ENCODE assay signal across 8 cellular contexts in genomic region chr9:137327641-137328569, GRCh38. TPM values are rescaled to one million over a fixed set of nuclear protein-coding genes. Genes with fewer than 3 reads are reported as not detected.
DNase-seq lines count a peak whose midpoint lies in the region; ATAC-seq, FAIRE-seq and TF ChIP-seq lines count a peak whose summit lies in the region.
"Not testable (repeated sequence)": the region's sequence is repeated elsewhere in the genome, so short reads cannot be mapped to it uniquely, and the experiment has no call there.
"Had no signal": no experiment of that assay in that cellular context is flagged by ENCODE, and none has a peak within 500 bp of the region (broad histone marks: within the 10 kb centered on the region; RNA-seq: fewer than 3 reads in every experiment).

No MANE protein-coding gene starts in this region.

- H3K9me3 Mint-ChIP-seq in IgD-negative memory B cell: peaks cover 2 to 11% (median 3%) of the 10 kb centered on the region in 3 donors
- not testable (repeated sequence) for H3K9me3 Mint-ChIP-seq in activated CD4-positive, alpha-beta T cell treated with anti-CD3 and anti-CD28 coated beads for 36 hours (ENCODE audit: low read depth); activated naive CD4-positive, alpha-beta T cell treated with anti-CD3 and anti-CD28 coated beads for 36 hours; dendritic cell treated with granulocyte-macrophage colony-stimulating factor and Interleukin-4, amounts not matched to agents 40 ng/mL and 50 ng/mL, for 4 days

- H3K27me3 ChIP-seq in keratinocyte (ENCODE audit: control insufficient read depth, extremely low read depth, insufficient read depth, low read length); small intestine (ENCODE audit: control insufficient read depth in 2 of 2, insufficient read depth in 2 of 2, low read length in 2 of 2): not testable (repeated sequence)

- not testable (repeated sequence) for H3K4me3 ChIP-seq in keratinocyte (ENCODE audit: control insufficient read depth in 2 of 3, extremely low read depth in 1 of 3, insufficient read depth in 2 of 3, low read depth in 1 of 3, low read length in 3 of 3); small intestine (ENCODE audit: low read depth in 1 of 2, low read length in 2 of 2)

- H3K79me2 ChIP-seq in keratinocyte (ENCODE audit: control insufficient read depth, insufficient read depth, low read length): not testable (repeated sequence)

- POLR2A ChIA-PET in activated CD4-positive, alpha-beta T cell treated with anti-CD3 and anti-CD28 coated beads for 36 hours (lab: Charles Lee): not testable (repeated sequence)

- not testable (repeated sequence) for H3K4me1 ChIP-seq in keratinocyte (ENCODE audit: control insufficient read depth, extremely low read depth, insufficient read depth, low read length); small intestine (ENCODE audit: control insufficient read depth in 2 of 2, insufficient read depth in 1 of 2, low read depth in 1 of 2, low read length in 1 of 2)

- peak; percentile 100 for FAIRE-seq in G401.6 (lab: Jason Lieb, UNC)
- peak; percentile 91 for FAIRE-seq in keratinocyte (lab: Jason Lieb, UNC)
- peak; percentile 100 for FAIRE-seq in small intestine (lab: Jason Lieb, UNC)

- H4K20me1 ChIP-seq in keratinocyte (ENCODE audit: control insufficient read depth, extremely low read depth, insufficient read depth, low read length): not testable (repeated sequence)

- H3K27ac ChIP-seq in keratinocyte (ENCODE audit: control insufficient read depth, insufficient read depth, low read length); small intestine (ENCODE audit: low read depth in 1 of 2, low read length in 1 of 2): not testable (repeated sequence)

- not testable (repeated sequence) for ATAC-seq in activated CD4-positive, alpha-beta T cell treated with anti-CD3 and anti-CD28 coated beads for 36 hours

- not testable (repeated sequence) for H2AFZ ChIP-seq in keratinocyte (ENCODE audit: control insufficient read depth, low read length)

- H3K27ac Mint-ChIP-seq in IgD-negative memory B cell: peak overlapping the region in 2 of 3 donors; percentile 49 to 76
- H3K27ac Mint-ChIP-seq in activated CD4-positive, alpha-beta T cell treated with anti-CD3 and anti-CD28 coated beads for 36 hours: peak overlapping the region; percentile 67
- H3K27ac Mint-ChIP-seq in activated naive CD4-positive, alpha-beta T cell treated with anti-CD3 and anti-CD28 coated beads for 36 hours: peak overlapping the region; percentile 44
- H3K27ac Mint-ChIP-seq in dendritic cell treated with granulocyte-macrophage colony-stimulating factor and Interleukin-4, amounts not matched to agents 40 ng/mL and 50 ng/mL, for 4 days: peak overlapping the region; percentile 87

- 72 to 80% (median 76%) methylated on average over 8 of the region's 8 CpGs for WGBS in small intestine, 3 donors

- H3K4me3 Mint-ChIP-seq in IgD-negative memory B cell: peak overlapping the region in 1 of 4 donors; percentile 60
- H3K4me3 Mint-ChIP-seq in activated CD4-positive, alpha-beta T cell treated with anti-CD3 and anti-CD28 coated beads for 36 hours: peak overlapping the region; percentile 14
- H3K4me3 Mint-ChIP-seq in activated naive CD4-positive, alpha-beta T cell treated with anti-CD3 and anti-CD28 coated beads for 36 hours; dendritic cell treated with granulocyte-macrophage colony-stimulating factor and Interleukin-4, amounts not matched to agents 40 ng/mL and 50 ng/mL, for 4 days: not testable (repeated sequence)

- H3K9me1 ChIP-seq in keratinocyte (ENCODE audit: control insufficient read depth, extremely low read depth, insufficient read depth, low read length): not testable (repeated sequence)

- peaks cover 6 to 13% (median 10%) of the 10 kb centered on the region in 3 donors for H3K4me1 Mint-ChIP-seq in IgD-negative memory B cell
- H3K4me1 Mint-ChIP-seq in activated CD4-positive, alpha-beta T cell treated with anti-CD3 and anti-CD28 coated beads for 36 hours: not testable (repeated sequence)
- H3K4me1 Mint-ChIP-seq in activated naive CD4-positive, alpha-beta T cell treated with anti-CD3 and anti-CD28 coated beads for 36 hours (ENCODE audit: low read depth): peaks cover 11% of the 10 kb centered on the region
- peaks cover 18% of the 10 kb centered on the region for H3K4me1 Mint-ChIP-seq in dendritic cell treated with granulocyte-macrophage colony-stimulating factor and Interleukin-4, amounts not matched to agents 40 ng/mL and 50 ng/mL, for 4 days (ENCODE audit: low read depth)

- DNase-seq in activated CD4-positive, alpha-beta T cell treated with anti-CD3 and anti-CD28 coated beads for 36 hours; activated naive CD4-positive, alpha-beta T cell treated with anti-CD3 and anti-CD28 coated beads for 36 hours; keratinocyte (ENCODE audit: low read depth, low spot score); small intestine: not testable (repeated sequence)

- H3K36me3 ChIP-seq in keratinocyte (ENCODE audit: control insufficient read depth in 2 of 2, extremely low read depth in 1 of 2, insufficient read depth in 2 of 2, low read length in 2 of 2); small intestine (ENCODE audit: control insufficient read depth in 2 of 2, insufficient read depth in 2 of 2, low read length in 2 of 2): not testable (repeated sequence)

- H3K9me3 ChIP-seq in keratinocyte (ENCODE audit: control insufficient read depth, low read depth, low read length); small intestine (ENCODE audit: control insufficient read depth, low read depth): not testable (repeated sequence)

- H3K27me3 Mint-ChIP-seq in IgD-negative memory B cell: peaks cover 12% of the 10 kb centered on the region
- peaks cover 10% of the 10 kb centered on the region for H3K27me3 Mint-ChIP-seq in activated CD4-positive, alpha-beta T cell treated with anti-CD3 and anti-CD28 coated beads for 36 hours
- H3K27me3 Mint-ChIP-seq in activated naive CD4-positive, alpha-beta T cell treated with anti-CD3 and anti-CD28 coated beads for 36 hours (ENCODE audit: low read depth): peaks cover 11% of the 10 kb centered on the region
- peaks cover 25% of the 10 kb centered on the region for H3K27me3 Mint-ChIP-seq in dendritic cell treated with granulocyte-macrophage colony-stimulating factor and Interleukin-4, amounts not matched to agents 40 ng/mL and 50 ng/mL, for 4 days

- TF ChIP-seq CTCF in keratinocyte (optimal IDR thresholded peaks at IDR 0.05 in 1 of 3, IDR thresholded peaks at IDR 0.05 in 1 of 3, conservative IDR thresholded peaks at IDR 0.05 in 1 of 3; ENCODE audit: extremely low read depth in 1 of 3, insufficient read depth in 2 of 3, low read length in 3 of 3): not testable (repeated sequence)

- intact Hi-C loops in activated CD4-positive, alpha-beta T cell treated with anti-CD3 and anti-CD28 coated beads for 36 hours (cut with DNase I, micrococcal nuclease): loop anchor here in 1 of 2 experiments (2.0 to 5.0 kb wide), 2 partner anchors 25 to 69 kb away; partner anchors contain the start of gene NRARP
- intact Hi-C loops in activated naive CD4-positive, alpha-beta T cell treated with anti-CD3 and anti-CD28 coated beads for 36 hours (cut with micrococcal nuclease); dendritic cell treated with granulocyte-macrophage colony-stimulating factor and Interleukin-4, amounts not matched to agents 40 ng/mL and 50 ng/mL, for 4 days (cut with micrococcal nuclease): not testable (repeated sequence)

- not testable (repeated sequence) for H3K9ac ChIP-seq in keratinocyte (ENCODE audit: control insufficient read depth, extremely low read depth, insufficient read depth, low read length)

- not testable (repeated sequence) for H3K36me3 Mint-ChIP-seq in IgD-negative memory B cell; activated CD4-positive, alpha-beta T cell treated with anti-CD3 and anti-CD28 coated beads for 36 hours (ENCODE audit: low read depth); activated naive CD4-positive, alpha-beta T cell treated with anti-CD3 and anti-CD28 coated beads for 36 hours (ENCODE audit: low read depth); dendritic cell treated with granulocyte-macrophage colony-stimulating factor and Interleukin-4, amounts not matched to agents 40 ng/mL and 50 ng/mL, for 4 days (ENCODE audit: low read depth)

- CTCF ChIA-PET in activated CD4-positive, alpha-beta T cell treated with anti-CD3 and anti-CD28 coated beads for 36 hours (lab: Charles Lee); activated naive CD4-positive, alpha-beta T cell treated with anti-CD3 and anti-CD28 coated beads for 36 hours (lab: Charles Lee): not testable (repeated sequence)

- H3K4me2 ChIP-seq in keratinocyte (ENCODE audit: control insufficient read depth, extremely low read depth, insufficient read depth, low read depth, low read length): not testable (repeated sequence)

- dilution Hi-C loops in keratinocyte (cut with MboI; ENCODE audit: extremely low pct_ligation_motif_present, low sequenced_read_pairs): not testable (repeated sequence)

RNA-seq across cellular contexts. Expression of gene NRARP, which starts 25.8 kb away (rescaled TPM):
- polyA plus RNA-seq in IgD-negative memory B cell: not detected
- total RNA-seq in activated CD4-positive, alpha-beta T cell treated with anti-CD3 and anti-CD28 coated beads for 36 hours: 1 to 10 TPM; 2.1 TPM
- 1 to 10 TPM; 1.8 to 2.2 TPM for total RNA-seq in activated naive CD4-positive, alpha-beta T cell treated with anti-CD3 and anti-CD28 coated beads for 36 hours
- 0.43 to 2.4 TPM (median 2.2 TPM) in 3 replicates for polyA plus RNA-seq in keratinocyte
- 1.5 TPM for polyA plus RNA-seq in keratinocyte (2011; ENCODE audit: low read depth)
- polyA plus RNA-seq in keratinocyte (2011; cell fraction: cytosol; rRNA removed): 0.95 and 2.5 TPM in 2 replicates
- 11.2 and 13.2 TPM in 2 replicates for polyA plus RNA-seq in keratinocyte (2011; cell fraction: nucleus; rRNA removed)
- polyA plus RNA-seq in keratinocyte (2012; ENCODE audit: low replicate concordance): 0.61 and 10.6 TPM in 2 replicates
- polyA minus RNA-seq in keratinocyte: 0.73 to 0.83 TPM in 2 of 3 replicates, not detected in the other
- 2.9 TPM for polyA minus RNA-seq in keratinocyte (2011; cell fraction: cytosol; rRNA and poly(A)+ RNA removed)
- polyA minus RNA-seq in keratinocyte (2011; cell fraction: nucleus; rRNA and poly(A)+ RNA removed): 10.5 and 14.6 TPM in 2 replicates
- polyA plus RNA-seq in small intestine: 10 to 100 TPM in 1 of 3 donors, 1 to 10 TPM in 2; 3.2 to 12.6 (median 5.1) TPM
- total RNA-seq: IMR-90 had no signal

RNA-seq across cellular contexts. Expression of gene TOR4A, which starts 50.4 kb away (rescaled TPM):
- 8.9 TPM for polyA plus RNA-seq in IgD-negative memory B cell
- total RNA-seq in activated CD4-positive, alpha-beta T cell treated with anti-CD3 and anti-CD28 coated beads for 36 hours: 1 to 10 TPM; 2.6 to 3.4 TPM
- total RNA-seq in activated naive CD4-positive, alpha-beta T cell treated with anti-CD3 and anti-CD28 coated beads for 36 hours: 1 to 10 TPM in 1 of 2 experiments, under 1 TPM in 1; 0.93 to 1.1 TPM
- polyA plus RNA-seq in keratinocyte: 5.8 to 9.8 TPM (median 7.8 TPM) in 3 replicates
- polyA plus RNA-seq in keratinocyte (2011; ENCODE audit: low read depth): 1.6 TPM
- polyA plus RNA-seq in keratinocyte (2011; cell fraction: cytosol; rRNA removed): 3.7 and 9.2 TPM in 2 replicates
- polyA plus RNA-seq in keratinocyte (2011; cell fraction: nucleus; rRNA removed): 10.6 and 18.7 TPM in 2 replicates
- 7.0 and 11.9 TPM in 2 replicates for polyA plus RNA-seq in keratinocyte (2012; ENCODE audit: low replicate concordance)
- polyA minus RNA-seq in keratinocyte: 5.8 to 11.4 TPM (median 7.4 TPM) in 3 replicates
- 36.6 TPM for polyA minus RNA-seq in keratinocyte (2011; cell fraction: cytosol; rRNA and poly(A)+ RNA removed)
- polyA minus RNA-seq in keratinocyte (2011; cell fraction: nucleus; rRNA and poly(A)+ RNA removed): 25.4 and 32.9 TPM in 2 replicates
- polyA plus RNA-seq in small intestine: 10 to 100 TPM in 1 of 3 donors, 1 to 10 TPM in 2; 3.4 to 21.5 (median 9.7) TPM
